2 cellular contexts compared by ENCODE assay signal in genomic region chr1:77275194-77275593, GRCh38.
TF ChIP-seq lines count a peak whose summit lies in the region.

No MANE protein-coding gene starts in this region.

TF ChIP-seq in GM23338, 12 proteins besides CTCF, POLR2A, EP300 and RAD21 (continued from another document):
- TF ChIP-seq ZNF462 (CRISPR knock-in tag; IDR thresholded peaks at IDR 0.05) = no peak
- TF ChIP-seq, protein P1, sequence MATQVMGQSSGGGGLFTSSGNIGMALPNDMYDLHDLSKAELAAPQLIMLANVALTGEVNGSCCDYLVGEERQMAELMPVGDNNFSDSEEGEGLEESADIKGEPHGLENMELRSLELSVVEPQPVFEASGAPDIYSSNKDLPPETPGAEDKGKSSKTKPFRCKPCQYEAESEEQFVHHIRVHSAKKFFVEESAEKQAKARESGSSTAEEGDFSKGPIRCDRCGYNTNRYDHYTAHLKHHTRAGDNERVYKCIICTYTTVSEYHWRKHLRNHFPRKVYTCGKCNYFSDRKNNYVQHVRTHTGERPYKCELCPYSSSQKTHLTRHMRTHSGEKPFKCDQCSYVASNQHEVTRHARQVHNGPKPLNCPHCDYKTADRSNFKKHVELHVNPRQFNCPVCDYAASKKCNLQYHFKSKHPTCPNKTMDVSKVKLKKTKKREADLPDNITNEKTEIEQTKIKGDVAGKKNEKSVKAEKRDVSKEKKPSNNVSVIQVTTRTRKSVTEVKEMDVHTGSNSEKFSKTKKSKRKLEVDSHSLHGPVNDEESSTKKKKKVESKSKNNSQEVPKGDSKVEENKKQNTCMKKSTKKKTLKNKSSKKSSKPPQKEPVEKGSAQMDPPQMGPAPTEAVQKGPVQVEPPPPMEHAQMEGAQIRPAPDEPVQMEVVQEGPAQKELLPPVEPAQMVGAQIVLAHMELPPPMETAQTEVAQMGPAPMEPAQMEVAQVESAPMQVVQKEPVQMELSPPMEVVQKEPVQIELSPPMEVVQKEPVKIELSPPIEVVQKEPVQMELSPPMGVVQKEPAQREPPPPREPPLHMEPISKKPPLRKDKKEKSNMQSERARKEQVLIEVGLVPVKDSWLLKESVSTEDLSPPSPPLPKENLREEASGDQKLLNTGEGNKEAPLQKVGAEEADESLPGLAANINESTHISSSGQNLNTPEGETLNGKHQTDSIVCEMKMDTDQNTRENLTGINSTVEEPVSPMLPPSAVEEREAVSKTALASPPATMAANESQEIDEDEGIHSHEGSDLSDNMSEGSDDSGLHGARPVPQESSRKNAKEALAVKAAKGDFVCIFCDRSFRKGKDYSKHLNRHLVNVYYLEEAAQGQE (IDR thresholded peaks at IDR 0.05; ENCODE audit: unreplicated experiment) = no peak
- TF ChIP-seq, protein P2, sequence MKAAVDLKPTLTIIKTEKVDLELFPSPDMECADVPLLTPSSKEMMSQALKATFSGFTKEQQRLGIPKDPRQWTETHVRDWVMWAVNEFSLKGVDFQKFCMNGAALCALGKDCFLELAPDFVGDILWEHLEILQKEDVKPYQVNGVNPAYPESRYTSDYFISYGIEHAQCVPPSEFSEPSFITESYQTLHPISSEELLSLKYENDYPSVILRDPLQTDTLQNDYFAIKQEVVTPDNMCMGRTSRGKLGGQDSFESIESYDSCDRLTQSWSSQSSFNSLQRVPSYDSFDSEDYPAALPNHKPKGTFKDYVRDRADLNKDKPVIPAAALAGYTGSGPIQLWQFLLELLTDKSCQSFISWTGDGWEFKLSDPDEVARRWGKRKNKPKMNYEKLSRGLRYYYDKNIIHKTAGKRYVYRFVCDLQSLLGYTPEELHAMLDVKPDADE (IDR thresholded peaks at IDR 0.05) = no peak
- no peak for TF ChIP-seq NANOG (IDR thresholded peaks at IDR 0.05; ENCODE audit: borderline replicate concordance)
- no peak for TF ChIP-seq JUNB (IDR thresholded peaks at IDR 0.05; ENCODE audit: unreplicated experiment)
- TF ChIP-seq STAT1 (IDR thresholded peaks at IDR 0.05; ENCODE audit: unreplicated experiment) = no peak
- TF ChIP-seq EZH2 (IDR thresholded peaks at IDR 0.05; ENCODE audit: low read depth, unreplicated experiment) = no peak
- TF ChIP-seq ZNF114 (CRISPR knock-in tag; IDR thresholded peaks at IDR 0.05) = no peak
- TF ChIP-seq ZNF331 (CRISPR knock-in tag; IDR thresholded peaks at IDR 0.05; ENCODE audit: low read depth) = no peak
- TF ChIP-seq EZH2phosphoT487 (IDR thresholded peaks at IDR 0.05; ENCODE audit: unreplicated experiment) = no peak
- no peak for TF ChIP-seq POLR2AphosphoS5 (IDR thresholded peaks at IDR 0.05; ENCODE audit: low read depth)

TF ChIP-seq in WTC11, 78 proteins besides CTCF, POLR2A, EP300 and RAD21:
- TF ChIP-seq, protein P3, sequence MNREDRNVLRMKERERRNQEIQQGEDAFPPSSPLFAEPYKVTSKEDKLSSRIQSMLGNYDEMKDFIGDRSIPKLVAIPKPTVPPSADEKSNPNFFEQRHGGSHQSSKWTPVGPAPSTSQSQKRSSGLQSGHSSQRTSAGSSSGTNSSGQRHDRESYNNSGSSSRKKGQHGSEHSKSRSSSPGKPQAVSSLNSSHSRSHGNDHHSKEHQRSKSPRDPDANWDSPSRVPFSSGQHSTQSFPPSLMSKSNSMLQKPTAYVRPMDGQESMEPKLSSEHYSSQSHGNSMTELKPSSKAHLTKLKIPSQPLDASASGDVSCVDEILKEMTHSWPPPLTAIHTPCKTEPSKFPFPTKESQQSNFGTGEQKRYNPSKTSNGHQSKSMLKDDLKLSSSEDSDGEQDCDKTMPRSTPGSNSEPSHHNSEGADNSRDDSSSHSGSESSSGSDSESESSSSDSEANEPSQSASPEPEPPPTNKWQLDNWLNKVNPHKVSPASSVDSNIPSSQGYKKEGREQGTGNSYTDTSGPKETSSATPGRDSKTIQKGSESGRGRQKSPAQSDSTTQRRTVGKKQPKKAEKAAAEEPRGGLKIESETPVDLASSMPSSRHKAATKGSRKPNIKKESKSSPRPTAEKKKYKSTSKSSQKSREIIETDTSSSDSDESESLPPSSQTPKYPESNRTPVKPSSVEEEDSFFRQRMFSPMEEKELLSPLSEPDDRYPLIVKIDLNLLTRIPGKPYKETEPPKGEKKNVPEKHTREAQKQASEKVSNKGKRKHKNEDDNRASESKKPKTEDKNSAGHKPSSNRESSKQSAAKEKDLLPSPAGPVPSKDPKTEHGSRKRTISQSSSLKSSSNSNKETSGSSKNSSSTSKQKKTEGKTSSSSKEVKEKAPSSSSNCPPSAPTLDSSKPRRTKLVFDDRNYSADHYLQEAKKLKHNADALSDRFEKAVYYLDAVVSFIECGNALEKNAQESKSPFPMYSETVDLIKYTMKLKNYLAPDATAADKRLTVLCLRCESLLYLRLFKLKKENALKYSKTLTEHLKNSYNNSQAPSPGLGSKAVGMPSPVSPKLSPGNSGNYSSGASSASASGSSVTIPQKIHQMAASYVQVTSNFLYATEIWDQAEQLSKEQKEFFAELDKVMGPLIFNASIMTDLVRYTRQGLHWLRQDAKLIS (CRISPR knock-in tag; IDR thresholded peaks at IDR 0.05; ENCODE audit: borderline replicate concordance) = no peak
- TF ChIP-seq KAT7 (CRISPR knock-in tag; IDR thresholded peaks at IDR 0.05; ENCODE audit: borderline replicate concordance) = no peak
- no peak for TF ChIP-seq JAZF1 (CRISPR knock-in tag; IDR thresholded peaks at IDR 0.05)
- no peak for TF ChIP-seq PRDM15 (CRISPR knock-in tag; IDR thresholded peaks at IDR 0.05)
- TF ChIP-seq, protein P4, sequence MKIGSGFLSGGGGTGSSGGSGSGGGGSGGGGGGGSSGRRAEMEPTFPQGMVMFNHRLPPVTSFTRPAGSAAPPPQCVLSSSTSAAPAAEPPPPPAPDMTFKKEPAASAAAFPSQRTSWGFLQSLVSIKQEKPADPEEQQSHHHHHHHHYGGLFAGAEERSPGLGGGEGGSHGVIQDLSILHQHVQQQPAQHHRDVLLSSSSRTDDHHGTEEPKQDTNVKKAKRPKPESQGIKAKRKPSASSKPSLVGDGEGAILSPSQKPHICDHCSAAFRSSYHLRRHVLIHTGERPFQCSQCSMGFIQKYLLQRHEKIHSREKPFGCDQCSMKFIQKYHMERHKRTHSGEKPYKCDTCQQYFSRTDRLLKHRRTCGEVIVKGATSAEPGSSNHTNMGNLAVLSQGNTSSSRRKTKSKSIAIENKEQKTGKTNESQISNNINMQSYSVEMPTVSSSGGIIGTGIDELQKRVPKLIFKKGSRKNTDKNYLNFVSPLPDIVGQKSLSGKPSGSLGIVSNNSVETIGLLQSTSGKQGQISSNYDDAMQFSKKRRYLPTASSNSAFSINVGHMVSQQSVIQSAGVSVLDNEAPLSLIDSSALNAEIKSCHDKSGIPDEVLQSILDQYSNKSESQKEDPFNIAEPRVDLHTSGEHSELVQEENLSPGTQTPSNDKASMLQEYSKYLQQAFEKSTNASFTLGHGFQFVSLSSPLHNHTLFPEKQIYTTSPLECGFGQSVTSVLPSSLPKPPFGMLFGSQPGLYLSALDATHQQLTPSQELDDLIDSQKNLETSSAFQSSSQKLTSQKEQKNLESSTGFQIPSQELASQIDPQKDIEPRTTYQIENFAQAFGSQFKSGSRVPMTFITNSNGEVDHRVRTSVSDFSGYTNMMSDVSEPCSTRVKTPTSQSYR (CRISPR knock-in tag; IDR thresholded peaks at IDR 0.05) = no peak
- TF ChIP-seq, protein P5, sequence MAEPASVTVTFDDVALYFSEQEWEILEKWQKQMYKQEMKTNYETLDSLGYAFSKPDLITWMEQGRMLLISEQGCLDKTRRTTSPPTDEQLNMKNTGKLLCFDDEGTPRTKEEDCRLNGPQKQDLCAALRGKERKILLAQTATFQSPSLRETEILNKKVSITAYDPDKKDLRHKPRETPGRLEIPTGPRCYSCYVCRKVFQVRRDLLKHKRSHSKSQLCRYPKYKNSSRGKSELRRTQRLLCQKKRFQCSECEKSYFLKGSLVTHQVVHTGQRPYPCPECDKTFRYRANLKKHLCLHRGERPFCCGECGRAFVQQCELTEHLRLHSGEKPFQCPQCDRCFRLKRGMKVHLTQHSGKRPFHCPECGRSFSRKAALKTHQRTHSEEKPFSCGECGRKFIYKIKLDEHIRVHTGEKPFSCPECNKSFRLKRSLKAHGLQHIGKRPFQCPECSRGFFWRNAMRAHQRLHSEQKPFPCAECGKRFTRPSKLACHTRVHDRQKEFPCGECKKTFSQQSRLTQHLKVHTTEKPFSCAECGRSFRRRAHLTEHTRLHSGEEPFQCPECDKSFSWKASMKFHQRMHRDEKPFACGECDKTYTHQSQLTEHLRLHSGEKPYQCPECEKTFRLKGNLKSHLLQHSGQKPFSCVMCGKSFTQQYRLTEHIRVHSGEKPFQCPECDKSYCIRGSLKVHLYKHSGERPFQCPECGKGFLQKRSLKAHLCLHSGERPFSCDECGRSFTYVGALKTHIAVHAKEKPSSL (CRISPR knock-in tag; conservative IDR thresholded peaks at IDR 0.05) = no peak
- TF ChIP-seq, protein P6, sequence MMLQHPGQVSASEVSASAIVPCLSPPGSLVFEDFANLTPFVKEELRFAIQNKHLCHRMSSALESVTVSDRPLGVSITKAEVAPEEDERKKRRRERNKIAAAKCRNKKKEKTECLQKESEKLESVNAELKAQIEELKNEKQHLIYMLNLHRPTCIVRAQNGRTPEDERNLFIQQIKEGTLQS (CRISPR knock-in tag; conservative IDR thresholded peaks at IDR 0.05) = no peak
- no peak for TF ChIP-seq FOXP4 (CRISPR knock-in tag; IDR thresholded peaks at IDR 0.05)
- TF ChIP-seq NFYB (CRISPR knock-in tag; conservative IDR thresholded peaks at IDR 0.05; ENCODE audit: low read depth) = no peak
- TF ChIP-seq, protein P7, sequence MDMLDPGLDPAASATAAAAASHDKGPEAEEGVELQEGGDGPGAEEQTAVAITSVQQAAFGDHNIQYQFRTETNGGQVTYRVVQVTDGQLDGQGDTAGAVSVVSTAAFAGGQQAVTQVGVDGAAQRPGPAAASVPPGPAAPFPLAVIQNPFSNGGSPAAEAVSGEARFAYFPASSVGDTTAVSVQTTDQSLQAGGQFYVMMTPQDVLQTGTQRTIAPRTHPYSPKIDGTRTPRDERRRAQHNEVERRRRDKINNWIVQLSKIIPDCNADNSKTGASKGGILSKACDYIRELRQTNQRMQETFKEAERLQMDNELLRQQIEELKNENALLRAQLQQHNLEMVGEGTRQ (CRISPR knock-in tag; IDR thresholded peaks at IDR 0.05) = no peak
- no peak for TF ChIP-seq ZNF232 (CRISPR knock-in tag; IDR thresholded peaks at IDR 0.05)
- no peak for TF ChIP-seq ZNF423 (CRISPR knock-in tag; IDR thresholded peaks at IDR 0.05)
- no peak for TF ChIP-seq ZNF396 (CRISPR knock-in tag; IDR thresholded peaks at IDR 0.05; ENCODE audit: borderline replicate concordance)
- TF ChIP-seq SOX15 (CRISPR knock-in tag; IDR thresholded peaks at IDR 0.05) = no peak
- no peak for TF ChIP-seq AR (CRISPR knock-in tag; IDR thresholded peaks at IDR 0.05)
- TF ChIP-seq E2F5 (CRISPR knock-in tag; IDR thresholded peaks at IDR 0.05) = no peak
- no peak for TF ChIP-seq NR3C1 (CRISPR knock-in tag; conservative IDR thresholded peaks at IDR 0.05; ENCODE audit: low read depth)
